In the genomic region with DNA sequence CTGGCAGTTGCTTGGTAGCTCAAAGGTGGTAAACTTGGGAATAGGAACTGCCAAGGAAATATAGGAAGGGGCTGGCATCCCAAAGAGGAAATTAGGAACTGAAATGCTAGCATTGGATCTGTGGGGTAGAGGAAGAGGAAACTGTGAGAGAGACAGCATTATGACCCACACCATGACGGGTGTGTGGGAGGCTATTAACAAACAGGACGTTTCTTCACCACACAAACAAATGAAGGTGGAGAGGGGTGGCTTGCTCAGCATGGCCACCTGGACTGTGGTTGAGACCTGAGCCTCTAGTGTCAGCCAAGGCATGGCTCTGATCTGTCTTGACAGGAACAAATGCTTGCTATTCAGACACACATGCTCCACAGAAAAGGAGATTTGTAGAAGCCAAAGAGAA, we compare ENCODE assay signal across 19 cellular contexts.
A peak's percentile ranks its signal among the peaks of the same experiment; 100 is the strongest.
DNase-seq lines count a peak whose midpoint lies in the region; ATAC-seq and TF ChIP-seq lines count a peak whose summit lies in the region.
"Had no signal": no experiment of that assay in that cellular context is flagged by ENCODE, and none has a peak within 500 bp of the region (broad histone marks: within the 10 kb centered on the region; RNA-seq: fewer than 3 reads in every experiment).

No MANE protein-coding gene starts in this region.

- peaks cover 15% of the 10 kb centered on the region for H3K4me1 Mint-ChIP-seq in stimulated activated memory B cell treated with anti-CD40 and anti-IgM and Interleukin-4, amounts not matched to agents 10 μg/mL and 1 μg/mL and 100 μg/mL, for 72 hours
- H3K4me1 Mint-ChIP-seq: activated naive CD4-positive, alpha-beta T cell treated with anti-CD3 and anti-CD28 coated beads, Interleukin-2, amount 50 U/mL, for 24 hours; natural killer cell; stimulated activated naive B cell treated with anti-CD40 and anti-IgM and Interleukin-4, amounts not matched to agents 10 μg/mL and 1 μg/mL and 100 μg/mL, for 72 hours had no signal

- TF ChIP-seq POLR2A in NB4 (IDR thresholded peaks at IDR 0.05; ENCODE audit: extremely low read depth, insufficient read length): no peak

- in situ Hi-C loops in KBM-7 (cut with MboI; ENCODE audit: low pct_unique_long_range_greater_than_20kb, low sequenced_read_pairs): no loop called here

- no peak for TF ChIP-seq CTCF in NB4 (IDR thresholded peaks at IDR 0.05; ENCODE audit: low read depth, low read length)

- DNase-seq in NB4 (ENCODE audit: low read depth): peak; percentile 11
- DNase-seq in KBM-7: no peak
- DNase-seq in GDM1 (lab: John Stamatoyannopoulos, UW): no peak
- DNase-seq in inferior parietal cortex (ENCODE audit: extremely low spot score): no peak
- DNase-seq: activated CD4-positive, alpha-beta T cell treated with anti-CD3 and anti-CD28 coated beads, Interleukin-2, amount 50 U/mL, for 48 hours; activated T-cell treated with anti-CD3 and anti-CD28 coated beads, Interleukin-2, amount 50 U/mL, for 24 hours; BE2C; H7; heart left ventricle; natural killer cell; NCI-H2081 treated with DMSO at 0.1 percent for 48 hours; NCI-H526 treated with DMSO at 0.1 percent for 48 hours; PC-9; stimulated activated naive B cell treated with anti-CD40 and anti-IgM and Interleukin-4, amounts not matched to agents 10 μg/mL and 1 μg/mL and 100 μg/mL, for 72 hours; tibial artery had no signal

- peak; percentile 78 for ATAC-seq in GM19372 (IDR thresholded peaks at IDR 0.05; ENCODE audit: low read depth, unreplicated experiment)
- ATAC-seq in HG02870 (IDR thresholded peaks at IDR 0.05; ENCODE audit: unreplicated experiment): peak; percentile 62
- ATAC-seq in stimulated activated memory B cell treated with anti-CD40 and anti-IgM and Interleukin-4, amounts not matched to agents 10 μg/mL and 1 μg/mL and 100 μg/mL, for 72 hours: peak; percentile 73
- ATAC-seq: heart left ventricle; natural killer cell; stimulated activated naive B cell treated with anti-CD40 and anti-IgM and Interleukin-4, amounts not matched to agents 10 μg/mL and 1 μg/mL and 100 μg/mL, for 72 hours had no signal

- H3K27me3 Mint-ChIP-seq in stimulated activated memory B cell treated with anti-CD40 and anti-IgM and Interleukin-4, amounts not matched to agents 10 μg/mL and 1 μg/mL and 100 μg/mL, for 72 hours: peaks cover 8% of the 10 kb centered on the region

- no peaks in the 10 kb centered on the region for H3K36me3 Mint-ChIP-seq in stimulated activated memory B cell treated with anti-CD40 and anti-IgM and Interleukin-4, amounts not matched to agents 10 μg/mL and 1 μg/mL and 100 μg/mL, for 72 hours
- H3K36me3 Mint-ChIP-seq: activated naive CD4-positive, alpha-beta T cell treated with anti-CD3 and anti-CD28 coated beads, Interleukin-2, amount 50 U/mL, for 24 hours; natural killer cell; stimulated activated naive B cell treated with anti-CD40 and anti-IgM and Interleukin-4, amounts not matched to agents 10 μg/mL and 1 μg/mL and 100 μg/mL, for 72 hours had no signal

- H3K4me3 Mint-ChIP-seq in stimulated activated memory B cell treated with anti-CD40 and anti-IgM and Interleukin-4, amounts not matched to agents 10 μg/mL and 1 μg/mL and 100 μg/mL, for 72 hours: no peak overlapping the region
- H3K4me3 Mint-ChIP-seq: activated naive CD4-positive, alpha-beta T cell treated with anti-CD3 and anti-CD28 coated beads, Interleukin-2, amount 50 U/mL, for 24 hours; activated T-cell treated with anti-CD3 and anti-CD28 coated beads, Interleukin-2, amount 50 U/mL, for 24 hours; natural killer cell; stimulated activated naive B cell treated with anti-CD40 and anti-IgM and Interleukin-4, amounts not matched to agents 10 μg/mL and 1 μg/mL and 100 μg/mL, for 72 hours had no signal

- peaks cover 3% of the 10 kb centered on the region for H3K9me3 Mint-ChIP-seq in stimulated activated memory B cell treated with anti-CD40 and anti-IgM and Interleukin-4, amounts not matched to agents 10 μg/mL and 1 μg/mL and 100 μg/mL, for 72 hours
- H3K9me3 Mint-ChIP-seq: activated naive CD4-positive, alpha-beta T cell treated with anti-CD3 and anti-CD28 coated beads, Interleukin-2, amount 50 U/mL, for 24 hours; activated T-cell treated with anti-CD3 and anti-CD28 coated beads, Interleukin-2, amount 50 U/mL, for 24 hours; natural killer cell had no signal

- H3K4me3 ChIP-seq in NB4 (ENCODE audit: low read depth, low read length): no peak overlapping the region
- H3K4me3 ChIP-seq: heart left ventricle, PC-9, tibial artery had no signal

- H3K27ac Mint-ChIP-seq in stimulated activated memory B cell treated with anti-CD40 and anti-IgM and Interleukin-4, amounts not matched to agents 10 μg/mL and 1 μg/mL and 100 μg/mL, for 72 hours: no peak overlapping the region
- H3K27ac Mint-ChIP-seq: activated naive CD4-positive, alpha-beta T cell treated with anti-CD3 and anti-CD28 coated beads, Interleukin-2, amount 50 U/mL, for 24 hours; activated T-cell treated with anti-CD3 and anti-CD28 coated beads, Interleukin-2, amount 50 U/mL, for 24 hours; natural killer cell; stimulated activated naive B cell treated with anti-CD40 and anti-IgM and Interleukin-4, amounts not matched to agents 10 μg/mL and 1 μg/mL and 100 μg/mL, for 72 hours had no signal
